ENCODE assay signal across 7 cellular contexts in genomic region chr15:90165659-90166489, GRCh38. TPM values are rescaled to one million over a fixed set of nuclear protein-coding genes. Genes with fewer than 3 reads are reported as not detected.
DNase-seq lines count a peak whose midpoint lies in the region; ATAC-seq and TF ChIP-seq lines count a peak whose summit lies in the region.

No MANE protein-coding gene starts in this region.

- no peak overlapping the region for H2BK5ac ChIP-seq in mesendoderm (ENCODE audit: low read length)

- ATAC-seq in HG03108 (IDR thresholded peaks at IDR 0.05; ENCODE audit: unreplicated experiment) (peak; percentile 81), HG03039 (IDR thresholded peaks at IDR 0.05; ENCODE audit: unreplicated experiment) (no peak)

- peak overlapping the region; percentile 14 for H3K27ac ChIP-seq in OCI-LY1 (ENCODE audit: low read depth, low read length, poor library complexity, severe bottlenecking)
- H3K27ac ChIP-seq in mammary epithelial cell (ENCODE audit: insufficient read depth, low read depth, low read length) = peak overlapping the region; percentile 71
- no peak overlapping the region for H3K27ac ChIP-seq in mesendoderm (ENCODE audit: low read depth, low read length)
- H3K27ac ChIP-seq in thyroid gland = peak overlapping the region; percentile 87 to 97 (median 96)

- no peak overlapping the region for H3K18ac ChIP-seq in mesendoderm (ENCODE audit: low read length)

- H2BK120ac ChIP-seq in mesendoderm (ENCODE audit: low read depth, low read length) = no peak overlapping the region

- CTCF ChIA-PET in mammary epithelial cell (lab: Charles Lee; ENCODE audit: low non-redundant PET) = interaction anchor here (1.0 kb wide), 1 partner anchor 52 kb away, joined by 4 read pairs; no protein-coding TSS in a partner anchor

- H3K56ac ChIP-seq in mesendoderm (ENCODE audit: low read length) = peak overlapping the region; percentile 25

- no peak for TF ChIP-seq CTCF in OCI-LY1 (IDR thresholded peaks at IDR 0.05; ENCODE audit: low read length)
- TF ChIP-seq CTCF in mammary epithelial cell (conservative IDR thresholded peaks at IDR 0.05 in 1 of 2, IDR thresholded peaks at IDR 0.05 in 1 of 2; ENCODE audit: extremely low read depth in 1 of 2, insufficient read depth in 1 of 2, low read depth in 1 of 2, low read length in 2 of 2) = no peak
- TF ChIP-seq CTCF in thyroid gland (IDR thresholded peaks at IDR 0.05) = no peak

- peak overlapping the region; percentile 17; the same call in 1 of the 2 replicates for H3K4me2 ChIP-seq in OCI-LY1 (ENCODE audit: low read length)
- peak overlapping the region; percentile 13 for H3K4me2 ChIP-seq in mammary epithelial cell (ENCODE audit: insufficient read depth, low read depth, low read length)
- no peak overlapping the region for H3K4me2 ChIP-seq in mesendoderm (ENCODE audit: low read length)

- no peaks in the 10 kb centered on the region for H3K9me2 ChIP-seq in OCI-LY1 (ENCODE audit: low read depth, low read length)

- no peak overlapping the region for H2BK15ac ChIP-seq in mesendoderm (replicated peaks; ENCODE audit: low read depth)

- no peaks in the 10 kb centered on the region for H3K79me1 ChIP-seq in mesendoderm (ENCODE audit: low read length)

- no peak overlapping the region for H4K8ac ChIP-seq in mesendoderm (ENCODE audit: low read depth, low read length)

- H2AK5ac ChIP-seq in mesendoderm (ENCODE audit: low read length) = no peak overlapping the region

- H4K5ac ChIP-seq in mesendoderm (ENCODE audit: low read length) = no peak overlapping the region

- no peaks in the 10 kb centered on the region for H3K36me3 ChIP-seq in OCI-LY1 (ENCODE audit: insufficient read depth, low read length)
- no peaks in the 10 kb centered on the region for H3K36me3 ChIP-seq in mammary epithelial cell (ENCODE audit: insufficient read depth, low read length)
- no peaks in the 10 kb centered on the region for H3K36me3 ChIP-seq in mesendoderm (ENCODE audit: control insufficient read depth, insufficient read depth, low read length)
- no peaks in the 10 kb centered on the region for H3K36me3 ChIP-seq in thyroid gland

- H3K9me3 ChIP-seq in OCI-LY1 (ENCODE audit: low read length) = no peaks in the 10 kb centered on the region
- H3K9me3 ChIP-seq in mammary epithelial cell (replicated peaks; ENCODE audit: insufficient read depth, low read length) = no peaks in the 10 kb centered on the region
- no peaks in the 10 kb centered on the region for H3K9me3 ChIP-seq in thyroid gland

- peak in 1 of 2 donors; percentile 78 for TF ChIP-seq POLR2A in thyroid gland (IDR thresholded peaks at IDR 0.05)

- H3K79me2 ChIP-seq in OCI-LY1 (ENCODE audit: insufficient read depth, low read length) = no peaks in the 10 kb centered on the region
- no peaks in the 10 kb centered on the region for H3K79me2 ChIP-seq in mammary epithelial cell (ENCODE audit: insufficient read depth, low read length)
- H3K79me2 ChIP-seq in mesendoderm (ENCODE audit: control insufficient read depth, insufficient read depth, low read length) = no peaks in the 10 kb centered on the region

- H3K4ac ChIP-seq in mesendoderm (ENCODE audit: low read depth, low read length) = no peak overlapping the region

- TSS peak; percentile 39 for BruUV-seq in mammary epithelial cell (replicated peaks; lab: Mats Ljungman, UMichigan)

- peaks cover 14% of the 10 kb centered on the region for H3K4me1 ChIP-seq in OCI-LY1 (ENCODE audit: insufficient read depth, low read length, severe bottlenecking)
- H3K4me1 ChIP-seq in mammary epithelial cell (ENCODE audit: insufficient read depth, low read length) = peaks cover 39% of the 10 kb centered on the region
- H3K4me1 ChIP-seq in mesendoderm (ENCODE audit: control insufficient read depth, low read depth, low read length) = no peaks in the 10 kb centered on the region
- H3K4me1 ChIP-seq in thyroid gland = peaks cover 31 to 35% of the 10 kb centered on the region in 2 donors

- H2AFZ ChIP-seq in OCI-LY1 (ENCODE audit: low read length) (no peak overlapping the region), mammary epithelial cell (ENCODE audit: low read depth, low read length) (peak overlapping the region; percentile 58)

- no peaks in the 10 kb centered on the region for H3F3A ChIP-seq in OCI-LY1 (ENCODE audit: insufficient read depth, low read length)

- WGBS in mammary epithelial cell (ENCODE audit: low coverage, missing lambda C conversion rate) = 13% methylated on average over 13 of the region's 14 CpGs
- WGBS in mesendoderm (ENCODE audit: extremely low coverage, insufficient coverage, low lambda C conversion rate) = no CpG with 5 or more reads among the region's 14 CpGs
- WGBS in thyroid gland, 2 donors = 16 to 22% methylated on average over 14 of the region's 14 CpGs

- DNase-seq in ELR (ENCODE audit: low read depth) (peak; percentile 100), mammary epithelial cell (peak; percentile 100), mesendoderm (peak; percentile 68), thyroid gland (peak; percentile 99)

- intact Hi-C loops in mammary epithelial cell (cut with micrococcal nuclease) (loop anchor here (1.0 to 2.0 kb wide), 2 partner anchors 19 to 36 kb away; no protein-coding TSS in a partner anchor), thyroid gland (cut with DNase I) (no loop called here)

- in situ Hi-C loops in mammary epithelial cell (cut with MboI; ENCODE audit: low sequenced_read_pairs in 2 of 2) = no loop called here

- H3K23ac ChIP-seq in mesendoderm (ENCODE audit: low read length) = no peak overlapping the region

- H3K9ac ChIP-seq in OCI-LY1 (ENCODE audit: low read length) (no peak overlapping the region; the same call in 1 of the 2 replicates), mammary epithelial cell (ENCODE audit: insufficient read depth, low read length) (peak overlapping the region; percentile 12), mesendoderm (ENCODE audit: low read length) (no peak overlapping the region)

- dilution Hi-C loops in mammary epithelial cell (cut with HindIII; ENCODE audit: low sequenced_read_pairs) = no loop called here

- H3K27me3 ChIP-seq in OCI-LY1 (ENCODE audit: insufficient read depth, low read length) (no peaks in the 10 kb centered on the region), mammary epithelial cell (ENCODE audit: insufficient read depth, low read length) (no peaks in the 10 kb centered on the region), mesendoderm (ENCODE audit: insufficient read depth, low read length, poor library complexity) (no peaks in the 10 kb centered on the region), thyroid gland (no peaks in the 10 kb centered on the region)

- H4K20me1 ChIP-seq in OCI-LY1 (ENCODE audit: insufficient read depth, low read length) = no peaks in the 10 kb centered on the region
- no peaks in the 10 kb centered on the region for H4K20me1 ChIP-seq in mammary epithelial cell (ENCODE audit: insufficient read depth, low read length)

- H3K4me3 ChIP-seq in OCI-LY1 (ENCODE audit: low read depth, low read length, poor library complexity, severe bottlenecking) = no peak overlapping the region
- no peak overlapping the region for H3K4me3 ChIP-seq in mammary epithelial cell (replicated peaks in 1 of 3; ENCODE audit: insufficient read depth in 1 of 3, low read depth in 2 of 3, low read length in 3 of 3)
- H3K4me3 ChIP-seq in mesendoderm (ENCODE audit: low read length) = no peak overlapping the region
- H3K4me3 ChIP-seq in thyroid gland (replicated peaks in 1 of 3) = no peak overlapping the region

RNA-seq across cellular contexts. Expression of gene SEMA4B, which starts 35.3 kb away (rescaled TPM):
- total RNA-seq in mammary epithelial cell (100 to 1,000 TPM in 1 of 2 donors, 10 to 100 TPM in 1; 44.3 to 108 TPM), thyroid gland (100 to 1,000 TPM in 1 of 4 donors, 10 to 100 TPM in 3; 49.5 to 163 (median 69.9) TPM)
- polyA plus RNA-seq in mammary epithelial cell = 85.9 TPM
- 152 TPM for polyA minus RNA-seq in mammary epithelial cell
- 14.6 TPM for polyA plus RNA-seq in mesendoderm (2013, experiment 1 of 2)
- polyA plus RNA-seq in mesendoderm (2013, experiment 2 of 2) = 14.6 TPM
